ENCODE assay signal across 1 cellular context in the genomic region with DNA sequence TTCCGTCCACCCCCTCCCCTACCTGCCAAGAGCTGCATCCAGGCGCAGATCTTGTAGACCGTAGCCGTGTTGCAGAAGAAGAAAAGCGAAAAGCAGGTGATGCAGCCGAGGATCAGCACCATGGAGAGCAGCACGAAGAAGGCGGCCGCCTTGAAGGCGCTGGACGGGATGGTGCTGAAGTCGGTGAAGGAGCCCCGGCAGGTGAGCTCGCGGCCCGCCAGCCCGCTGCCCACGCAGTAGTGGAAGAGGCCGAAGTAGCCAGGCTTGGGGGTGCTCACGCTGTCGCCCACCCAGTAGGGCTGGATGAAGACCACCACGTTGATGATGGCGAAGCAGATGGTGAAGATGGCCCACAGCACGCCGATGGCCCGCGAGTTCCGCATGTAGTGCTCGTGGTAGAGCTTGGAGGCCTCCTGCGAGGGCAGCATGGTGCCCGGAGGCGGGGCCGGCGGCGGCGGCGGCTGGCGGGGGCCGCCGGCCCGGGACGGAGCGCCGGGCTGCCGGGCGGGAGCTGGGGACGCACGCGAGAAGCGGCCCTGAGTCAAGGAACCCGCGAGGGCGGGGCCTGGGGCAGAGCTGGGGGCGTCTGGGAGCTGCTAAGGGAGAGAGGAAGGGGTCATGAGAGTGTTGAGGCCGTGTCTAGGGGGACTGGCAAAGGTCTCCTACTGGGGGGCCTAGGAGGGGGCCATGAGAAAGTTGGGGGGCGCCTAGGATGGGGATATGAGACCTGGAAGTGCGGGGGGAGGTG.
TF ChIP-seq lines count a peak whose summit lies in the region.

No MANE protein-coding gene starts in this region.

TF ChIP-seq in K562, 482 proteins besides CTCF, POLR2A, EP300 and RAD21 (continued from another document):
- TF ChIP-seq, protein P1, sequence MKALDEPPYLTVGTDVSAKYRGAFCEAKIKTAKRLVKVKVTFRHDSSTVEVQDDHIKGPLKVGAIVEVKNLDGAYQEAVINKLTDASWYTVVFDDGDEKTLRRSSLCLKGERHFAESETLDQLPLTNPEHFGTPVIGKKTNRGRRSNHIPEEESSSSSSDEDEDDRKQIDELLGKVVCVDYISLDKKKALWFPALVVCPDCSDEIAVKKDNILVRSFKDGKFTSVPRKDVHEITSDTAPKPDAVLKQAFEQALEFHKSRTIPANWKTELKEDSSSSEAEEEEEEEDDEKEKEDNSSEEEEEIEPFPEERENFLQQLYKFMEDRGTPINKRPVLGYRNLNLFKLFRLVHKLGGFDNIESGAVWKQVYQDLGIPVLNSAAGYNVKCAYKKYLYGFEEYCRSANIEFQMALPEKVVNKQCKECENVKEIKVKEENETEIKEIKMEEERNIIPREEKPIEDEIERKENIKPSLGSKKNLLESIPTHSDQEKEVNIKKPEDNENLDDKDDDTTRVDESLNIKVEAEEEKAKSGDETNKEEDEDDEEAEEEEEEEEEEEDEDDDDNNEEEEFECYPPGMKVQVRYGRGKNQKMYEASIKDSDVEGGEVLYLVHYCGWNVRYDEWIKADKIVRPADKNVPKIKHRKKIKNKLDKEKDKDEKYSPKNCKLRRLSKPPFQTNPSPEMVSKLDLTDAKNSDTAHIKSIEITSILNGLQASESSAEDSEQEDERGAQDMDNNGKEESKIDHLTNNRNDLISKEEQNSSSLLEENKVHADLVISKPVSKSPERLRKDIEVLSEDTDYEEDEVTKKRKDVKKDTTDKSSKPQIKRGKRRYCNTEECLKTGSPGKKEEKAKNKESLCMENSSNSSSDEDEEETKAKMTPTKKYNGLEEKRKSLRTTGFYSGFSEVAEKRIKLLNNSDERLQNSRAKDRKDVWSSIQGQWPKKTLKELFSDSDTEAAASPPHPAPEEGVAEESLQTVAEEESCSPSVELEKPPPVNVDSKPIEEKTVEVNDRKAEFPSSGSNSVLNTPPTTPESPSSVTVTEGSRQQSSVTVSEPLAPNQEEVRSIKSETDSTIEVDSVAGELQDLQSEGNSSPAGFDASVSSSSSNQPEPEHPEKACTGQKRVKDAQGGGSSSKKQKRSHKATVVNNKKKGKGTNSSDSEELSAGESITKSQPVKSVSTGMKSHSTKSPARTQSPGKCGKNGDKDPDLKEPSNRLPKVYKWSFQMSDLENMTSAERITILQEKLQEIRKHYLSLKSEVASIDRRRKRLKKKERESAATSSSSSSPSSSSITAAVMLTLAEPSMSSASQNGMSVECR (CRISPR knock-in tag; IDR thresholded peaks at IDR 0.05) = peak; percentile 84
- TF ChIP-seq, protein P2, sequence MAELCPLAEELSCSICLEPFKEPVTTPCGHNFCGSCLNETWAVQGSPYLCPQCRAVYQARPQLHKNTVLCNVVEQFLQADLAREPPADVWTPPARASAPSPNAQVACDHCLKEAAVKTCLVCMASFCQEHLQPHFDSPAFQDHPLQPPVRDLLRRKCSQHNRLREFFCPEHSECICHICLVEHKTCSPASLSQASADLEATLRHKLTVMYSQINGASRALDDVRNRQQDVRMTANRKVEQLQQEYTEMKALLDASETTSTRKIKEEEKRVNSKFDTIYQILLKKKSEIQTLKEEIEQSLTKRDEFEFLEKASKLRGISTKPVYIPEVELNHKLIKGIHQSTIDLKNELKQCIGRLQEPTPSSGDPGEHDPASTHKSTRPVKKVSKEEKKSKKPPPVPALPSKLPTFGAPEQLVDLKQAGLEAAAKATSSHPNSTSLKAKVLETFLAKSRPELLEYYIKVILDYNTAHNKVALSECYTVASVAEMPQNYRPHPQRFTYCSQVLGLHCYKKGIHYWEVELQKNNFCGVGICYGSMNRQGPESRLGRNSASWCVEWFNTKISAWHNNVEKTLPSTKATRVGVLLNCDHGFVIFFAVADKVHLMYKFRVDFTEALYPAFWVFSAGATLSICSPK (IDR thresholded peaks at IDR 0.05; ENCODE audit: borderline replicate concordance) = no peak
- TF ChIP-seq JUNB (CRISPR knock-in tag; conservative IDR thresholded peaks at IDR 0.05) (0 out of 2 replicates have a peak, but pooled peaks have one; percentile 5), STAT5A (IDR thresholded peaks at IDR 0.05; ENCODE audit: borderline replicate concordance, low read length) (no peak), DLX4 (CRISPR knock-in tag; IDR thresholded peaks at IDR 0.05) (no peak), ARNT (IDR thresholded peaks at IDR 0.05) (no peak), RBM39 (optimal IDR thresholded peaks at IDR 0.05; ENCODE audit: low read depth, low read length) (no peak), ZNF561 (CRISPR knock-in tag; conservative IDR thresholded peaks at IDR 0.05) (no peak), ZKSCAN1 (IDR thresholded peaks at IDR 0.05; ENCODE audit: low read depth, low read length) (no peak), ZNF146 (CRISPR knock-in tag; IDR thresholded peaks at IDR 0.05; ENCODE audit: unreplicated experiment) (no peak), ELF2 (CRISPR knock-in tag; IDR thresholded peaks at IDR 0.05) (no peak), FOXP4 (CRISPR knock-in tag; IDR thresholded peaks at IDR 0.05; ENCODE audit: borderline replicate concordance) (no peak; the same call in 1 of the 2 replicates), KLF10 (CRISPR knock-in tag; IDR thresholded peaks at IDR 0.05) (no peak), PRMT5 (CRISPR knock-in tag; IDR thresholded peaks at IDR 0.05) (peak; percentile 95), DACH1 (IDR thresholded peaks at IDR 0.05; ENCODE audit: partially characterized antibody) (no peak), TOE1 (IDR thresholded peaks at IDR 0.05; ENCODE audit: borderline replicate concordance) (no peak), TOE1 (CRISPR knock-in tag; IDR thresholded peaks at IDR 0.05; ENCODE audit: borderline replicate concordance, low read depth) (0 out of 2 replicates have a peak, but pooled peaks have one; percentile 22)
- TF ChIP-seq, protein P3, sequence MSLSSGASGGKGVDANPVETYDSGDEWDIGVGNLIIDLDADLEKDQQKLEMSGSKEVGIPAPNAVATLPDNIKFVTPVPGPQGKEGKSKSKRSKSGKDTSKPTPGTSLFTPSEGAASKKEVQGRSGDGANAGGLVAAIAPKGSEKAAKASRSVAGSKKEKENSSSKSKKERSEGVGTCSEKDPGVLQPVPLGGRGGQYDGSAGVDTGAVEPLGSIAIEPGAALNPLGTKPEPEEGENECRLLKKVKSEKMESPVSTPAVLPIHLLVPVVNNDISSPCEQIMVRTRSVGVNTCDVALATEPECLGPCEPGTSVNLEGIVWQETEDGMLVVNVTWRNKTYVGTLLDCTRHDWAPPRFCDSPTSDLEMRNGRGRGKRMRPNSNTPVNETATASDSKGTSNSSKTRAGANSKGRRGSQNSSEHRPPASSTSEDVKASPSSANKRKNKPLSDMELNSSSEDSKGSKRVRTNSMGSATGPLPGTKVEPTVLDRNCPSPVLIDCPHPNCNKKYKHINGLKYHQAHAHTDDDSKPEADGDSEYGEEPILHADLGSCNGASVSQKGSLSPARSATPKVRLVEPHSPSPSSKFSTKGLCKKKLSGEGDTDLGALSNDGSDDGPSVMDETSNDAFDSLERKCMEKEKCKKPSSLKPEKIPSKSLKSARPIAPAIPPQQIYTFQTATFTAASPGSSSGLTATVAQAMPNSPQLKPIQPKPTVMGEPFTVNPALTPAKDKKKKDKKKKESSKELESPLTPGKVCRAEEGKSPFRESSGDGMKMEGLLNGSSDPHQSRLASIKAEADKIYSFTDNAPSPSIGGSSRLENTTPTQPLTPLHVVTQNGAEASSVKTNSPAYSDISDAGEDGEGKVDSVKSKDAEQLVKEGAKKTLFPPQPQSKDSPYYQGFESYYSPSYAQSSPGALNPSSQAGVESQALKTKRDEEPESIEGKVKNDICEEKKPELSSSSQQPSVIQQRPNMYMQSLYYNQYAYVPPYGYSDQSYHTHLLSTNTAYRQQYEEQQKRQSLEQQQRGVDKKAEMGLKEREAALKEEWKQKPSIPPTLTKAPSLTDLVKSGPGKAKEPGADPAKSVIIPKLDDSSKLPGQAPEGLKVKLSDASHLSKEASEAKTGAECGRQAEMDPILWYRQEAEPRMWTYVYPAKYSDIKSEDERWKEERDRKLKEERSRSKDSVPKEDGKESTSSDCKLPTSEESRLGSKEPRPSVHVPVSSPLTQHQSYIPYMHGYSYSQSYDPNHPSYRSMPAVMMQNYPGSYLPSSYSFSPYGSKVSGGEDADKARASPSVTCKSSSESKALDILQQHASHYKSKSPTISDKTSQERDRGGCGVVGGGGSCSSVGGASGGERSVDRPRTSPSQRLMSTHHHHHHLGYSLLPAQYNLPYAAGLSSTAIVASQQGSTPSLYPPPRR (CRISPR knock-in tag; IDR thresholded peaks at IDR 0.05; ENCODE audit: borderline replicate concordance) = no peak
- TF ChIP-seq, protein P4, sequence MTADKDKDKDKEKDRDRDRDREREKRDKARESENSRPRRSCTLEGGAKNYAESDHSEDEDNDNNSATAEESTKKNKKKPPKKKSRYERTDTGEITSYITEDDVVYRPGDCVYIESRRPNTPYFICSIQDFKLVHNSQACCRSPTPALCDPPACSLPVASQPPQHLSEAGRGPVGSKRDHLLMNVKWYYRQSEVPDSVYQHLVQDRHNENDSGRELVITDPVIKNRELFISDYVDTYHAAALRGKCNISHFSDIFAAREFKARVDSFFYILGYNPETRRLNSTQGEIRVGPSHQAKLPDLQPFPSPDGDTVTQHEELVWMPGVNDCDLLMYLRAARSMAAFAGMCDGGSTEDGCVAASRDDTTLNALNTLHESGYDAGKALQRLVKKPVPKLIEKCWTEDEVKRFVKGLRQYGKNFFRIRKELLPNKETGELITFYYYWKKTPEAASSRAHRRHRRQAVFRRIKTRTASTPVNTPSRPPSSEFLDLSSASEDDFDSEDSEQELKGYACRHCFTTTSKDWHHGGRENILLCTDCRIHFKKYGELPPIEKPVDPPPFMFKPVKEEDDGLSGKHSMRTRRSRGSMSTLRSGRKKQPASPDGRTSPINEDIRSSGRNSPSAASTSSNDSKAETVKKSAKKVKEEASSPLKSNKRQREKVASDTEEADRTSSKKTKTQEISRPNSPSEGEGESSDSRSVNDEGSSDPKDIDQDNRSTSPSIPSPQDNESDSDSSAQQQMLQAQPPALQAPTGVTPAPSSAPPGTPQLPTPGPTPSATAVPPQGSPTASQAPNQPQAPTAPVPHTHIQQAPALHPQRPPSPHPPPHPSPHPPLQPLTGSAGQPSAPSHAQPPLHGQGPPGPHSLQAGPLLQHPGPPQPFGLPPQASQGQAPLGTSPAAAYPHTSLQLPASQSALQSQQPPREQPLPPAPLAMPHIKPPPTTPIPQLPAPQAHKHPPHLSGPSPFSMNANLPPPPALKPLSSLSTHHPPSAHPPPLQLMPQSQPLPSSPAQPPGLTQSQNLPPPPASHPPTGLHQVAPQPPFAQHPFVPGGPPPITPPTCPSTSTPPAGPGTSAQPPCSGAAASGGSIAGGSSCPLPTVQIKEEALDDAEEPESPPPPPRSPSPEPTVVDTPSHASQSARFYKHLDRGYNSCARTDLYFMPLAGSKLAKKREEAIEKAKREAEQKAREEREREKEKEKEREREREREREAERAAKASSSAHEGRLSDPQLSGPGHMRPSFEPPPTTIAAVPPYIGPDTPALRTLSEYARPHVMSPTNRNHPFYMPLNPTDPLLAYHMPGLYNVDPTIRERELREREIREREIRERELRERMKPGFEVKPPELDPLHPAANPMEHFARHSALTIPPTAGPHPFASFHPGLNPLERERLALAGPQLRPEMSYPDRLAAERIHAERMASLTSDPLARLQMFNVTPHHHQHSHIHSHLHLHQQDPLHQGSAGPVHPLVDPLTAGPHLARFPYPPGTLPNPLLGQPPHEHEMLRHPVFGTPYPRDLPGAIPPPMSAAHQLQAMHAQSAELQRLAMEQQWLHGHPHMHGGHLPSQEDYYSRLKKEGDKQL (CRISPR knock-in tag; IDR thresholded peaks at IDR 0.05; ENCODE audit: borderline replicate concordance) = no peak
- TF ChIP-seq, protein P5, sequence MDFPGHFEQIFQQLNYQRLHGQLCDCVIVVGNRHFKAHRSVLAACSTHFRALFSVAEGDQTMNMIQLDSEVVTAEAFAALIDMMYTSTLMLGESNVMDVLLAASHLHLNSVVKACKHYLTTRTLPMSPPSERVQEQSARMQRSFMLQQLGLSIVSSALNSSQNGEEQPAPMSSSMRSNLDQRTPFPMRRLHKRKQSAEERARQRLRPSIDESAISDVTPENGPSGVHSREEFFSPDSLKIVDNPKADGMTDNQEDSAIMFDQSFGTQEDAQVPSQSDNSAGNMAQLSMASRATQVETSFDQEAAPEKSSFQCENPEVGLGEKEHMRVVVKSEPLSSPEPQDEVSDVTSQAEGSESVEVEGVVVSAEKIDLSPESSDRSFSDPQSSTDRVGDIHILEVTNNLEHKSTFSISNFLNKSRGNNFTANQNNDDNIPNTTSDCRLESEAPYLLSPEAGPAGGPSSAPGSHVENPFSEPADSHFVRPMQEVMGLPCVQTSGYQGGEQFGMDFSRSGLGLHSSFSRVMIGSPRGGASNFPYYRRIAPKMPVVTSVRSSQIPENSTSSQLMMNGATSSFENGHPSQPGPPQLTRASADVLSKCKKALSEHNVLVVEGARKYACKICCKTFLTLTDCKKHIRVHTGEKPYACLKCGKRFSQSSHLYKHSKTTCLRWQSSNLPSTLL (IDR thresholded peaks at IDR 0.05) = no peak
